Comparison of ENCODE assay signal across 22 cellular contexts in genomic region chr1:201089621-201090020, GRCh38. TPM values are rescaled to one million over a fixed set of nuclear protein-coding genes. Genes with fewer than 3 reads are reported as not detected.
DNase-seq lines count a peak whose midpoint lies in the region; ATAC-seq and TF ChIP-seq lines count a peak whose summit lies in the region.
"Had no signal": no experiment of that assay in that cellular context is flagged by ENCODE, and none has a peak within 500 bp of the region (broad histone marks: within the 10 kb centered on the region; RNA-seq: fewer than 3 reads in every experiment).

No MANE protein-coding gene starts in this region.

- no peaks in the 10 kb centered on the region for H3K79me2 ChIP-seq in trophoblast cell (ENCODE audit: control insufficient read depth, insufficient read depth, low read length, poor library complexity)

- H3K9me3 Mint-ChIP-seq in activated CD4-positive, alpha-beta memory T cell treated with anti-CD3 and anti-CD28 coated beads for 36 hours, result no peaks in the 10 kb centered on the region
- H3K9me3 Mint-ChIP-seq: CD4-positive, alpha-beta T cell had no signal

- no peak overlapping the region for H3K9ac ChIP-seq in trophoblast cell (ENCODE audit: low read length)
- H3K9ac ChIP-seq: SK-N-SH had no signal

- H2AK5ac ChIP-seq in trophoblast cell (ENCODE audit: low read length), result no peak overlapping the region

- H3K4me1 ChIP-seq in SJCRH30 (peaks cover 22% of the 10 kb centered on the region), gastrocnemius medialis (peaks cover 30 to 44% of the 10 kb centered on the region in 2 donors), trophoblast cell (ENCODE audit: control insufficient read depth in 1 of 2, insufficient read depth in 2 of 2, low read length in 2 of 2) (no peaks in the 10 kb centered on the region)
- H3K4me1 ChIP-seq: BE2C had no signal

- no peak overlapping the region for H4K12ac ChIP-seq in trophoblast cell (ENCODE audit: low read depth, low read length)

- H3K4me3 ChIP-seq in SJCRH30 (no peak overlapping the region), gastrocnemius medialis (no peak overlapping the region), trophoblast cell (ENCODE audit: low read depth, low read length) (no peak overlapping the region)

- H2BK120ac ChIP-seq in trophoblast cell (ENCODE audit: insufficient read depth, low read length, poor library complexity), result no peak overlapping the region

- in situ Hi-C loops in gastrocnemius medialis (cut with MboI; ENCODE audit: low sequenced_read_pairs in 4 of 4), result loop anchor here in 1 of 4 donors (5.0 kb wide), 1 partner anchor 33 kb away; no protein-coding TSS in a partner anchor

- intact Hi-C loops in gastrocnemius medialis (cut with DNase I; ENCODE audit: low total_unique reads), result loop anchor here (5.0 kb wide), 1 partner anchor 133 kb away; no protein-coding TSS in a partner anchor
- intact Hi-C loops in activated CD4-positive, alpha-beta memory T cell treated with anti-CD3 and anti-CD28 coated beads for 36 hours (cut with micrococcal nuclease), result no loop called here

- peak; percentile 26 for DNase-seq in NCI-H1105 treated with DMSO at 0.1 percent for 48 hours (lab: John Stamatoyannopoulos, UW)
- DNase-seq in NCI-H1105 (lab: John Stamatoyannopoulos, UW), result no peak
- DNase-seq in SJCRH30, result peak; percentile 57 to 72
- peak; percentile 46 for DNase-seq in myocyte (ENCODE audit: low read depth)
- no peak for DNase-seq in gastrocnemius medialis
- no peak for DNase-seq in trophoblast cell
- DNase-seq in activated CD4-positive, alpha-beta memory T cell treated with anti-CD3 and anti-CD28 coated beads for 36 hours, result no peak
- no peak for DNase-seq in NCI-H69 (lab: John Stamatoyannopoulos, UW)
- DNase-seq: 8988T; BE2C; CD4-positive, alpha-beta T cell; DND-41; NCI-H1048; NCI-H2107; NCI-H774; SK-N-SH had no signal

- H3K36me3 ChIP-seq in SJCRH30 (no peaks in the 10 kb centered on the region), gastrocnemius medialis (no peaks in the 10 kb centered on the region), trophoblast cell (ENCODE audit: control insufficient read depth in 1 of 2, insufficient read depth in 2 of 2, low read length in 2 of 2) (no peaks in the 10 kb centered on the region)
- H3K36me3 ChIP-seq: BE2C had no signal

- H3K9me3 ChIP-seq in SJCRH30 (replicated peaks) (no peaks in the 10 kb centered on the region), gastrocnemius medialis (no peaks in the 10 kb centered on the region), trophoblast cell (ENCODE audit: insufficient read depth, low read depth, low read length) (peaks cover 3% of the 10 kb centered on the region)
- H3K9me3 ChIP-seq: BE2C, SK-N-SH had no signal

- H3K79me1 ChIP-seq in trophoblast cell (ENCODE audit: low read length), result no peaks in the 10 kb centered on the region

- no peak overlapping the region for H2BK12ac ChIP-seq in trophoblast cell (ENCODE audit: low read length)

- CTCF ChIA-PET in activated CD4-positive, alpha-beta memory T cell treated with anti-CD3 and anti-CD28 coated beads for 36 hours (lab: Charles Lee), result interaction anchor here (1.4 kb wide), 1 partner anchor 111 kb away, joined by 3 read pairs; no protein-coding TSS in a partner anchor

- no peak overlapping the region for H3K27ac ChIP-seq in SJCRH30
- H3K27ac ChIP-seq in gastrocnemius medialis, result peak overlapping the region; percentile 89 to 98 (median 96)
- H3K27ac ChIP-seq in trophoblast cell (ENCODE audit: low read depth, low read length), result no peak overlapping the region

- no peak overlapping the region for H3K27ac Mint-ChIP-seq in activated CD4-positive, alpha-beta memory T cell treated with anti-CD3 and anti-CD28 coated beads for 36 hours
- H3K27ac Mint-ChIP-seq: CD4-positive, alpha-beta T cell had no signal

- H2BK5ac ChIP-seq in trophoblast cell (ENCODE audit: low read depth, low read length, poor library complexity), result no peak overlapping the region

- no peak overlapping the region for H3K4me2 ChIP-seq in trophoblast cell (ENCODE audit: low read length)
- H3K4me2 ChIP-seq: SK-N-SH had no signal

- no peak overlapping the region for H4K8ac ChIP-seq in trophoblast cell (ENCODE audit: low read depth, low read length)

- H3K18ac ChIP-seq in trophoblast cell (ENCODE audit: low read length), result no peak overlapping the region

- no peak overlapping the region for H4K91ac ChIP-seq in trophoblast cell (ENCODE audit: low read depth, low read length)

- H3K4me3 Mint-ChIP-seq in activated CD4-positive, alpha-beta memory T cell treated with anti-CD3 and anti-CD28 coated beads for 36 hours, result no peak overlapping the region
- H3K4me3 Mint-ChIP-seq: CD4-positive, alpha-beta T cell had no signal

- no peak for TF ChIP-seq POLR2A in gastrocnemius medialis (IDR thresholded peaks at IDR 0.05)

- WGBS in trophoblast cell (ENCODE audit: extremely low coverage, insufficient coverage, insufficient read length), result no CpG with 5 or more reads among the region's 4 CpGs

- H3K4ac ChIP-seq in trophoblast cell (ENCODE audit: low read depth, low read length), result no peak overlapping the region

- H2AFZ ChIP-seq in trophoblast cell (ENCODE audit: insufficient read depth, low read length, poor library complexity), result no peak overlapping the region

- H3K36me3 Mint-ChIP-seq in activated CD4-positive, alpha-beta memory T cell treated with anti-CD3 and anti-CD28 coated beads for 36 hours, result no peaks in the 10 kb centered on the region

- H3K14ac ChIP-seq in trophoblast cell (ENCODE audit: low read length), result no peak overlapping the region

- no peak for TF ChIP-seq CTCF in gastrocnemius medialis (IDR thresholded peaks at IDR 0.05 in 4 of 5, conservative IDR thresholded peaks at IDR 0.05 in 1 of 5)

- no peaks in the 10 kb centered on the region for H3K4me1 Mint-ChIP-seq in activated CD4-positive, alpha-beta memory T cell treated with anti-CD3 and anti-CD28 coated beads for 36 hours (ENCODE audit: low read depth)

- POLR2A ChIA-PET in activated CD4-positive, alpha-beta memory T cell treated with anti-CD3 and anti-CD28 coated beads for 36 hours (lab: Charles Lee), result no interaction called here

- no peak overlapping the region for H3K23ac ChIP-seq in trophoblast cell (ENCODE audit: low read length)

- H3K27me3 ChIP-seq in SJCRH30 (no peaks in the 10 kb centered on the region), gastrocnemius medialis (no peaks in the 10 kb centered on the region), trophoblast cell (ENCODE audit: insufficient read depth, low read length) (no peaks in the 10 kb centered on the region)
- H3K27me3 ChIP-seq: BE2C had no signal

- peak in 1 of 2 donors; percentile 5 for ATAC-seq in gastrocnemius medialis
- ATAC-seq: Panc1 had no signal

- peaks cover 5% of the 10 kb centered on the region for H3K27me3 Mint-ChIP-seq in activated CD4-positive, alpha-beta memory T cell treated with anti-CD3 and anti-CD28 coated beads for 36 hours

RNA-seq across cellular contexts. Expression of gene CACNA1S, which starts 22.6 kb away (rescaled TPM):
- total RNA-seq in SJCRH30 (2014; rRNA removed; shearing (Covaris generic)), result 0.15 and 0.24 TPM in 2 replicates
- 57.2 and 58.9 TPM in 2 replicates for total RNA-seq in myocyte
- polyA plus RNA-seq in myocyte (2012), result 32.0 TPM
- total RNA-seq in gastrocnemius medialis, result 10 to 100 TPM; 74.3 to 93.5 (median 81.2) TPM
- polyA plus RNA-seq in trophoblast cell (2013), result 0.03 and 0.04 TPM in 2 replicates
- total RNA-seq in activated CD4-positive, alpha-beta memory T cell treated with anti-CD3 and anti-CD28 coated beads for 36 hours, result not detected
- total RNA-seq: Calu3; CD4-positive, alpha-beta T cell; H4; HT-29; MCF 10A; NCI-H460 had no signal
- polyA plus RNA-seq: SK-N-SH had no signal

RNA-seq across cellular contexts. Expression of gene ASCL5, which starts 37.4 kb away (rescaled TPM):
- not detected in 2 replicates for total RNA-seq in SJCRH30 (2014; rRNA removed; shearing (Covaris generic))
- total RNA-seq in myocyte (not detected in 2 replicates), gastrocnemius medialis (not detected)
- polyA plus RNA-seq in myocyte (2012), result 0.25 TPM
- 0.04 and 0.05 TPM in 2 replicates for polyA plus RNA-seq in trophoblast cell (2013)
- not detected for total RNA-seq in activated CD4-positive, alpha-beta memory T cell treated with anti-CD3 and anti-CD28 coated beads for 36 hours
- total RNA-seq: Calu3, H4, HT-29, MCF 10A had no signal
- polyA plus RNA-seq: SK-N-SH had no signal

Comparison
In these comparisons a context has a peak if more than half of its experiments do, and no peak if none do; other contexts are left out.
1. DNase-seq: peak in NCI-H1105 treated with DMSO at 0.1 percent for 48 hours (single experiment), SJCRH30 (2 of 2) and myocyte (single experiment); none in NCI-H1105 (single experiment), gastrocnemius medialis (0 of 2), trophoblast cell (0 of 2), activated CD4-positive, alpha-beta memory T cell treated with anti-CD3 and anti-CD28 coated beads for 36 hours (single experiment) and NCI-H69 (single experiment).
2. H3K27ac ChIP-seq: peak in gastrocnemius medialis (4 of 4); none in SJCRH30 (single experiment) and trophoblast cell (single experiment).
3. RNA of gene CACNA1S, which starts 22.6 kb away (total RNA-seq): 74.3 to 93.5 TPM in gastrocnemius medialis and 57.2 to 58.9 TPM in myocyte; 0.15 to 0.24 TPM in SJCRH30 and not detected in activated CD4-positive, alpha-beta memory T cell treated with anti-CD3 and anti-CD28 coated beads for 36 hours; every median in the first group is over 10 times any median in the second.